ENCODE assay signal across 9 cellular contexts in genomic region chr10:123034332-123034731, GRCh38.
"Had no signal": no experiment of that assay in that cellular context is flagged by ENCODE, and none has a peak within 500 bp of the region (broad histone marks: within the 10 kb centered on the region; RNA-seq: fewer than 3 reads in every experiment).

No MANE protein-coding gene starts in this region.

- H2AFZ ChIP-seq: GM23338 had no signal

- H3K9ac ChIP-seq: KMS-11 had no signal

- DNase-seq: H9, HCEC 1CT, KBM-7 had no signal

- H3K4me2 ChIP-seq: GM23338, KMS-11 had no signal

- ATAC-seq: GM23338 had no signal

- H3K4me3 Mint-ChIP-seq: GM23338, H9, IgD-negative memory B cell had no signal

- H3K27ac ChIP-seq: KMS-11 had no signal

- H3K27ac Mint-ChIP-seq: GM23338, H9, IgD-negative memory B cell had no signal

- H3K4me3 ChIP-seq: GM23338 had no signal

- H3K9me3 Mint-ChIP-seq: GM23338, H9, IgD-negative memory B cell had no signal

- H3K27me3 Mint-ChIP-seq: IgD-negative memory B cell had no signal

- FAIRE-seq: H1, H54, HTR-8/SVneo had no signal
